ENCODE assay signal across 1 cellular context in genomic region chr2:44742054-44742453, GRCh38.
TF ChIP-seq lines count a peak whose summit lies in the region.

No MANE protein-coding gene starts in this region.

TF ChIP-seq in HepG2, 621 proteins besides CTCF, POLR2A, EP300 and RAD21 (continued from another document):
- TF ChIP-seq, protein P1, sequence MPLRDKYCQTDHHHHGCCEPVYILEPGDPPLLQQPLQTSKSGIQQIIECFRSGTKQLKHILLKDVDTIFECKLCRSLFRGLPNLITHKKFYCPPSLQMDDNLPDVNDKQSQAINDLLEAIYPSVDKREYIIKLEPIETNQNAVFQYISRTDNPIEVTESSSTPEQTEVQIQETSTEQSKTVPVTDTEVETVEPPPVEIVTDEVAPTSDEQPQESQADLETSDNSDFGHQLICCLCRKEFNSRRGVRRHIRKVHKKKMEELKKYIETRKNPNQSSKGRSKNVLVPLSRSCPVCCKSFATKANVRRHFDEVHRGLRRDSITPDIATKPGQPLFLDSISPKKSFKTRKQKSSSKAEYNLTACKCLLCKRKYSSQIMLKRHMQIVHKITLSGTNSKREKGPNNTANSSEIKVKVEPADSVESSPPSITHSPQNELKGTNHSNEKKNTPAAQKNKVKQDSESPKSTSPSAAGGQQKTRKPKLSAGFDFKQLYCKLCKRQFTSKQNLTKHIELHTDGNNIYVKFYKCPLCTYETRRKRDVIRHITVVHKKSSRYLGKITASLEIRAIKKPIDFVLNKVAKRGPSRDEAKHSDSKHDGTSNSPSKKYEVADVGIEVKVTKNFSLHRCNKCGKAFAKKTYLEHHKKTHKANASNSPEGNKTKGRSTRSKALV (CRISPR knock-in tag; IDR thresholded peaks at IDR 0.05): no peak
- TF ChIP-seq BCL6 (CRISPR knock-in tag; IDR thresholded peaks at IDR 0.05) (peak; percentile 38; the same call in 1 of the 2 replicates), CBX1 (IDR thresholded peaks at IDR 0.05; ENCODE audit: low read depth) (no peak), RNF219 (CRISPR knock-in tag; IDR thresholded peaks at IDR 0.05) (no peak), IKZF4 (CRISPR knock-in tag; IDR thresholded peaks at IDR 0.05; ENCODE audit: borderline replicate concordance, low read depth, not compliant biosample characterization) (no peak), HNF4G (IDR thresholded peaks at IDR 0.05; ENCODE audit: borderline replicate concordance, low read depth, low read length) (0 out of 2 replicates have a peak, but pooled peaks have one; percentile 6), HNF4G (CRISPR knock-in tag; IDR thresholded peaks at IDR 0.05; ENCODE audit: borderline replicate concordance, low read depth) (no peak), ZNF644 (CRISPR knock-in tag; IDR thresholded peaks at IDR 0.05; ENCODE audit: low read depth) (peak; percentile 8; the same call in 1 of the 2 replicates), XBP1 (CRISPR knock-in tag; IDR thresholded peaks at IDR 0.05) (no peak), ZNF446 (CRISPR knock-in tag; IDR thresholded peaks at IDR 0.05) (no peak), ZNF296 (CRISPR knock-in tag; conservative IDR thresholded peaks at IDR 0.05) (no peak), PAXIP1 (CRISPR knock-in tag; conservative IDR thresholded peaks at IDR 0.05) (peak; percentile 34; the same call in 1 of the 2 replicates), HNF4A (CRISPR knock-in tag; IDR thresholded peaks at IDR 0.05) (peak; percentile 78), ZNF737 (CRISPR knock-in tag; IDR thresholded peaks at IDR 0.05; ENCODE audit: borderline replicate concordance) (no peak), PTBP1 (IDR thresholded peaks at IDR 0.05; ENCODE audit: low read depth, low read length, poor library complexity, severe bottlenecking) (no peak), ZNF10 (CRISPR knock-in tag; IDR thresholded peaks at IDR 0.05; ENCODE audit: borderline replicate concordance, low read depth) (no peak), POGZ (CRISPR knock-in tag; IDR thresholded peaks at IDR 0.05) (0 out of 2 replicates have a peak, but pooled peaks have one; percentile 27), RERE (CRISPR knock-in tag; IDR thresholded peaks at IDR 0.05; ENCODE audit: low read depth) (no peak), ZNF605 (CRISPR knock-in tag; IDR thresholded peaks at IDR 0.05) (peak; percentile 52; the same call in 1 of the 2 replicates), SMAD1 (CRISPR knock-in tag; IDR thresholded peaks at IDR 0.05; ENCODE audit: borderline replicate concordance, low read depth) (no peak), FUBP1 (CRISPR knock-in tag; IDR thresholded peaks at IDR 0.05; ENCODE audit: borderline replicate concordance) (no peak), ZBTB33 (CRISPR knock-in tag; IDR thresholded peaks at IDR 0.05) (peak; percentile 72; the same call in 1 of the 2 replicates), ARID5B (CRISPR knock-in tag; IDR thresholded peaks at IDR 0.05) (0 out of 2 replicates have a peak, but pooled peaks have one; percentile 13), ATRX (CRISPR knock-in tag; IDR thresholded peaks at IDR 0.05; ENCODE audit: borderline replicate concordance) (no peak), ZSCAN31 (CRISPR knock-in tag; IDR thresholded peaks at IDR 0.05; ENCODE audit: low read depth) (no peak), CAMTA2 (CRISPR knock-in tag; IDR thresholded peaks at IDR 0.05; ENCODE audit: borderline replicate concordance) (no peak)
- TF ChIP-seq, protein P2, sequence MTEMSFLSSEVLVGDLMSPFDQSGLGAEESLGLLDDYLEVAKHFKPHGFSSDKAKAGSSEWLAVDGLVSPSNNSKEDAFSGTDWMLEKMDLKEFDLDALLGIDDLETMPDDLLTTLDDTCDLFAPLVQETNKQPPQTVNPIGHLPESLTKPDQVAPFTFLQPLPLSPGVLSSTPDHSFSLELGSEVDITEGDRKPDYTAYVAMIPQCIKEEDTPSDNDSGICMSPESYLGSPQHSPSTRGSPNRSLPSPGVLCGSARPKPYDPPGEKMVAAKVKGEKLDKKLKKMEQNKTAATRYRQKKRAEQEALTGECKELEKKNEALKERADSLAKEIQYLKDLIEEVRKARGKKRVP (CRISPR knock-in tag; IDR thresholded peaks at IDR 0.05): peak in 1 of 2 experiments; percentile 48; a peak in 1 of 4 replicates
- TF ChIP-seq, protein P3, sequence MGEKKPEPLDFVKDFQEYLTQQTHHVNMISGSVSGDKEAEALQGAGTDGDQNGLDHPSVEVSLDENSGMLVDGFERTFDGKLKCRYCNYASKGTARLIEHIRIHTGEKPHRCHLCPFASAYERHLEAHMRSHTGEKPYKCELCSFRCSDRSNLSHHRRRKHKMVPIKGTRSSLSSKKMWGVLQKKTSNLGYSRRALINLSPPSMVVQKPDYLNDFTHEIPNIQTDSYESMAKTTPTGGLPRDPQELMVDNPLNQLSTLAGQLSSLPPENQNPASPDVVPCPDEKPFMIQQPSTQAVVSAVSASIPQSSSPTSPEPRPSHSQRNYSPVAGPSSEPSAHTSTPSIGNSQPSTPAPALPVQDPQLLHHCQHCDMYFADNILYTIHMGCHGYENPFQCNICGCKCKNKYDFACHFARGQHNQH (CRISPR knock-in tag; IDR thresholded peaks at IDR 0.05): no peak
TF ChIP-seq in HepG2: peak in this region for 18.
